In the genomic region with DNA sequence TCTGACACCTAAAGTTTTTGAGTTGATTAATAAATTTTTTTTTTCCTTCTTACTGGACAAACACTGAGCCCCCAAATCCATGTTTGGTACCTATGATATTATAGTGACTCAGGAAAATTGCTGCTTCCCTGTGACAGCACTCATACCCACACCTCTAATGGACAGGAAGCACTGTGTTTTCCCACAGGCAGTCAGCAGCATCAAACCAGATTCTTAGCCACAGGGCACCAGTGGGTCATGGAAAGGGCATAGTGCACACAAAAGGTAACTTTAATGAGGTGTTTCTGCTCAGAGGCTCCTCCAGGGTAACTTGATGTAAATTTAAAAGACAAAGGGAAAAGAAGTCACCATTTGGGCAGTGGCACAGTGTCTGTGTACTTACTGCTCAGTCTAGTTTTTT, we compare ENCODE assay signal across 1 cellular context.
TF ChIP-seq lines count a peak whose summit lies in the region.

No MANE protein-coding gene starts in this region.

TF ChIP-seq in IMR-90, 13 proteins besides CTCF, POLR2A, EP300 and RAD21 (continued from another document):
- no peak for TF ChIP-seq MAFK (IDR thresholded peaks at IDR 0.05; ENCODE audit: low read depth, low read length)
- TF ChIP-seq CEBPB (IDR thresholded peaks at IDR 0.05; ENCODE audit: low read depth, low read length) = no peak
- TF ChIP-seq RFX5 (IDR thresholded peaks at IDR 0.05; ENCODE audit: low read depth, low read length) = no peak
